ENCODE assay signal across 9 cellular contexts in genomic region chr20:651713-652610, GRCh38. TPM values are rescaled to one million over a fixed set of nuclear protein-coding genes. Genes with fewer than 3 reads are reported as not detected.
DNase-seq lines count a peak whose midpoint lies in the region; ATAC-seq and TF ChIP-seq lines count a peak whose summit lies in the region.
"Had no signal": no experiment of that assay in that cellular context is flagged by ENCODE, and none has a peak within 500 bp of the region (broad histone marks: within the 10 kb centered on the region; RNA-seq: fewer than 3 reads in every experiment).

No MANE protein-coding gene starts in this region.

- H3K9me3 ChIP-seq in left ventricle myocardium inferior (replicated peaks) (peaks cover 6% of the 10 kb centered on the region), skeletal muscle tissue (ENCODE audit: control insufficient read depth in 3 of 3, low read length in 3 of 3) (peaks cover 0 to 4% (median 0%) of the 10 kb centered on the region in 3 donors)

- H3K27me3 Mint-ChIP-seq in activated B cell treated with CpG ODN at 0.5 μM for 24 hours: peaks cover 3% of the 10 kb centered on the region

- no peak for ATAC-seq in activated B cell treated with CpG ODN at 0.5 μM for 24 hours (ENCODE audit: low read depth)

- intact Hi-C loops in activated B cell treated with CpG ODN at 0.5 μM for 24 hours (cut with micrococcal nuclease): loop anchor here (1.0 kb wide), 1 partner anchor 181 kb away; the partner anchor contains the start of gene FAM110A
- intact Hi-C loops in left ventricle myocardium inferior (cut with micrococcal nuclease): no loop called here

- peaks cover 14% of the 10 kb centered on the region for H3K36me3 Mint-ChIP-seq in activated B cell treated with CpG ODN at 0.5 μM for 24 hours (ENCODE audit: low read depth)

- peak overlapping the region; percentile 80 for H3K4me3 Mint-ChIP-seq in activated B cell treated with CpG ODN at 0.5 μM for 24 hours

- H3K27me3 ChIP-seq in left ventricle myocardium inferior (ENCODE audit: low read depth): no peaks in the 10 kb centered on the region
- no peaks in the 10 kb centered on the region for H3K27me3 ChIP-seq in skeletal muscle tissue (ENCODE audit: control insufficient read depth in 3 of 3, insufficient read depth in 3 of 3, low read length in 3 of 3)

- H3K27ac Mint-ChIP-seq in activated B cell treated with CpG ODN at 0.5 μM for 24 hours: peak overlapping the region; percentile 67

- POLR2A ChIA-PET in activated B cell treated with CpG ODN at 0.5 μM for 24 hours (lab: Charles Lee): no interaction called here

- no peaks in the 10 kb centered on the region for H3K9me3 Mint-ChIP-seq in activated B cell treated with CpG ODN at 0.5 μM for 24 hours

- peak overlapping the region; percentile 79 to 92 (median 82) for H3K9ac ChIP-seq in skeletal muscle tissue (ENCODE audit: low read depth in 1 of 3, low read length in 3 of 3)

- H3K27ac ChIP-seq in left ventricle myocardium inferior (replicated peaks): peak overlapping the region; percentile 96
- peak overlapping the region; percentile 85 for H3K27ac ChIP-seq in skeletal muscle tissue (ENCODE audit: low read depth, low read length)

- peaks cover 41% of the 10 kb centered on the region for H3K36me3 ChIP-seq in left ventricle myocardium inferior
- H3K36me3 ChIP-seq in skeletal muscle tissue (ENCODE audit: control insufficient read depth in 3 of 3, insufficient read depth in 3 of 3, low read length in 3 of 3): peaks cover 31 to 36% (median 32%) of the 10 kb centered on the region in 3 donors

- peak; percentile 49 for DNase-seq in DMS53 (lab: John Stamatoyannopoulos, UW)
- DNase-seq in DMS53 treated with DMSO at 0.1 percent for 48 hours (lab: John Stamatoyannopoulos, UW; ENCODE audit: unreplicated experiment): no peak
- DNase-seq in activated B cell treated with CpG ODN at 0.5 μM for 24 hours: no peak
- DNase-seq in left ventricle myocardium inferior: no peak
- no peak for DNase-seq in NCI-H510A (lab: John Stamatoyannopoulos, UW)
- no peak for DNase-seq in NCI-H1105 treated with DMSO at 0.1 percent for 48 hours (lab: John Stamatoyannopoulos, UW)
- DNase-seq in HK-2 (ENCODE audit: unreplicated experiment): no peak

- H3K4me3 ChIP-seq in left ventricle myocardium inferior (peak overlapping the region; percentile 86), skeletal muscle tissue (ENCODE audit: low read length in 3 of 3) (peak overlapping the region; percentile 87 to 99 (median 93))

- TF ChIP-seq CTCF in activated B cell treated with CpG ODN at 0.5 μM for 24 hours (IDR thresholded peaks at IDR 0.05) (no peak), left ventricle myocardium inferior (IDR thresholded peaks at IDR 0.05; ENCODE audit: borderline replicate concordance) (peak; percentile 14)

- peaks cover 54% of the 10 kb centered on the region for H3K4me1 ChIP-seq in left ventricle myocardium inferior
- peaks cover 23 to 28% (median 26%) of the 10 kb centered on the region in 3 donors for H3K4me1 ChIP-seq in skeletal muscle tissue (ENCODE audit: control insufficient read depth in 3 of 3, insufficient read depth in 3 of 3, low read length in 3 of 3)

- peaks cover 23% of the 10 kb centered on the region for H3K4me1 Mint-ChIP-seq in activated B cell treated with CpG ODN at 0.5 μM for 24 hours

- CTCF ChIA-PET in activated B cell treated with CpG ODN at 0.5 μM for 24 hours (lab: Charles Lee): no interaction called here

RNA-seq across cellular contexts. Expression of gene SRXN1, which starts 1.0 kb away (rescaled TPM):
- 6.1 and 7.4 TPM in 2 replicates for total RNA-seq in activated B cell treated with CpG ODN at 0.5 μM for 24 hours
- 55.3 TPM for total RNA-seq in left ventricle myocardium inferior
- total RNA-seq in skeletal muscle tissue: 11.0 TPM

RNA-seq across cellular contexts. Expression of gene SCRT2, which starts 23.6 kb away (rescaled TPM):
- total RNA-seq in activated B cell treated with CpG ODN at 0.5 μM for 24 hours (not detected in 2 replicates), left ventricle myocardium inferior (not detected), skeletal muscle tissue (not detected)
- total RNA-seq: activated CD8-positive, alpha-beta memory T cell treated with anti-CD3 and anti-CD28 coated beads for 36 hours had no signal

RNA-seq across cellular contexts. Expression of gene TCF15, which starts 41.9 kb away (rescaled TPM):
- not detected in 2 replicates for total RNA-seq in activated B cell treated with CpG ODN at 0.5 μM for 24 hours
- 11.1 TPM for total RNA-seq in left ventricle myocardium inferior
- total RNA-seq in skeletal muscle tissue: 2.1 TPM
- total RNA-seq: activated CD8-positive, alpha-beta memory T cell treated with anti-CD3 and anti-CD28 coated beads for 36 hours had no signal
